2 cellular contexts compared by ENCODE assay signal in the genomic region with DNA sequence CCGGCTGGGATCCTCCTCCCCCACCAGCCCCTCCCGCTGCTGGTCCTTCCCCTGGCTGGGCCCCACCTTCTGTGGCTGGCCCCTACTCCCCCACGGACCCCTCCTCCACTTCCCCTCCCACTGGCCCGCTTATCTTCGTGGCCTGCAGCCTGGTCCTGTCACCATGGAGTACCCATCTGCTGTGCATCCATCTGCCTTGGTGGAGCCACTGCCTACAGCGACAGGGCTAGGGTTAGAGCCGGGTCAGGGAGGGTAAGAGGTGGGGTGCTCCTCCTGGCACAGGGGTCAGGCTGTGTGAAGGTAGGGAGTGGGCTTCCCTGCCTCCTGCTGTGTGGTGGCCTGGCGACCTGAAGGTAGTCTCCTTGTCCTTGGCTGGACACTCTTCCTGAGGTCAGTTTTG.
A peak's percentile ranks its signal among the peaks of the same experiment; 100 is the strongest.
TF ChIP-seq lines count a peak whose summit lies in the region.

No MANE protein-coding gene starts in this region.

TF ChIP-seq in HEK293, 187 proteins besides CTCF, POLR2A, EP300 and RAD21:
- TF ChIP-seq ZIC2 (tag by site-specific recombination; IDR thresholded peaks at IDR 0.05) = peak; percentile 16; the same call in 1 of the 2 replicates
- peak; percentile 72 for TF ChIP-seq ZFHX2 (tag by site-specific recombination; conservative IDR thresholded peaks at IDR 0.05)
- no peak for TF ChIP-seq ZNF488 (tag by site-specific recombination; IDR thresholded peaks at IDR 0.05)
- no peak for TF ChIP-seq ZBTB48 (tag by site-specific recombination; IDR thresholded peaks at IDR 0.05)
- TF ChIP-seq ZNF555 (tag by site-specific recombination; conservative IDR thresholded peaks at IDR 0.05) = no peak
- 0 out of 2 replicates have a peak, but pooled peaks have one; percentile 32 for TF ChIP-seq EGR2 (tag by site-specific recombination; IDR thresholded peaks at IDR 0.05; ENCODE audit: low read depth)
TF ChIP-seq in HEK293: peak in this region for 3.

TF ChIP-seq in H1, 55 proteins besides CTCF, POLR2A, EP300 and RAD21:
- TF ChIP-seq GTF2F1 (IDR thresholded peaks at IDR 0.05; ENCODE audit: borderline replicate concordance, low read depth, low read length) = no peak
- no peak for TF ChIP-seq CTBP2 (IDR thresholded peaks at IDR 0.05; ENCODE audit: borderline replicate concordance, insufficient read depth, insufficient read length, low read length)
- no peak for TF ChIP-seq BCL11A (IDR thresholded peaks at IDR 0.05; ENCODE audit: low read depth in 2 of 2, low read length in 2 of 2)
- TF ChIP-seq NANOG (IDR thresholded peaks at IDR 0.05; ENCODE audit: insufficient read depth, low read depth, low read length, poor library complexity, severe bottlenecking) = no peak
- TF ChIP-seq, protein P1, sequence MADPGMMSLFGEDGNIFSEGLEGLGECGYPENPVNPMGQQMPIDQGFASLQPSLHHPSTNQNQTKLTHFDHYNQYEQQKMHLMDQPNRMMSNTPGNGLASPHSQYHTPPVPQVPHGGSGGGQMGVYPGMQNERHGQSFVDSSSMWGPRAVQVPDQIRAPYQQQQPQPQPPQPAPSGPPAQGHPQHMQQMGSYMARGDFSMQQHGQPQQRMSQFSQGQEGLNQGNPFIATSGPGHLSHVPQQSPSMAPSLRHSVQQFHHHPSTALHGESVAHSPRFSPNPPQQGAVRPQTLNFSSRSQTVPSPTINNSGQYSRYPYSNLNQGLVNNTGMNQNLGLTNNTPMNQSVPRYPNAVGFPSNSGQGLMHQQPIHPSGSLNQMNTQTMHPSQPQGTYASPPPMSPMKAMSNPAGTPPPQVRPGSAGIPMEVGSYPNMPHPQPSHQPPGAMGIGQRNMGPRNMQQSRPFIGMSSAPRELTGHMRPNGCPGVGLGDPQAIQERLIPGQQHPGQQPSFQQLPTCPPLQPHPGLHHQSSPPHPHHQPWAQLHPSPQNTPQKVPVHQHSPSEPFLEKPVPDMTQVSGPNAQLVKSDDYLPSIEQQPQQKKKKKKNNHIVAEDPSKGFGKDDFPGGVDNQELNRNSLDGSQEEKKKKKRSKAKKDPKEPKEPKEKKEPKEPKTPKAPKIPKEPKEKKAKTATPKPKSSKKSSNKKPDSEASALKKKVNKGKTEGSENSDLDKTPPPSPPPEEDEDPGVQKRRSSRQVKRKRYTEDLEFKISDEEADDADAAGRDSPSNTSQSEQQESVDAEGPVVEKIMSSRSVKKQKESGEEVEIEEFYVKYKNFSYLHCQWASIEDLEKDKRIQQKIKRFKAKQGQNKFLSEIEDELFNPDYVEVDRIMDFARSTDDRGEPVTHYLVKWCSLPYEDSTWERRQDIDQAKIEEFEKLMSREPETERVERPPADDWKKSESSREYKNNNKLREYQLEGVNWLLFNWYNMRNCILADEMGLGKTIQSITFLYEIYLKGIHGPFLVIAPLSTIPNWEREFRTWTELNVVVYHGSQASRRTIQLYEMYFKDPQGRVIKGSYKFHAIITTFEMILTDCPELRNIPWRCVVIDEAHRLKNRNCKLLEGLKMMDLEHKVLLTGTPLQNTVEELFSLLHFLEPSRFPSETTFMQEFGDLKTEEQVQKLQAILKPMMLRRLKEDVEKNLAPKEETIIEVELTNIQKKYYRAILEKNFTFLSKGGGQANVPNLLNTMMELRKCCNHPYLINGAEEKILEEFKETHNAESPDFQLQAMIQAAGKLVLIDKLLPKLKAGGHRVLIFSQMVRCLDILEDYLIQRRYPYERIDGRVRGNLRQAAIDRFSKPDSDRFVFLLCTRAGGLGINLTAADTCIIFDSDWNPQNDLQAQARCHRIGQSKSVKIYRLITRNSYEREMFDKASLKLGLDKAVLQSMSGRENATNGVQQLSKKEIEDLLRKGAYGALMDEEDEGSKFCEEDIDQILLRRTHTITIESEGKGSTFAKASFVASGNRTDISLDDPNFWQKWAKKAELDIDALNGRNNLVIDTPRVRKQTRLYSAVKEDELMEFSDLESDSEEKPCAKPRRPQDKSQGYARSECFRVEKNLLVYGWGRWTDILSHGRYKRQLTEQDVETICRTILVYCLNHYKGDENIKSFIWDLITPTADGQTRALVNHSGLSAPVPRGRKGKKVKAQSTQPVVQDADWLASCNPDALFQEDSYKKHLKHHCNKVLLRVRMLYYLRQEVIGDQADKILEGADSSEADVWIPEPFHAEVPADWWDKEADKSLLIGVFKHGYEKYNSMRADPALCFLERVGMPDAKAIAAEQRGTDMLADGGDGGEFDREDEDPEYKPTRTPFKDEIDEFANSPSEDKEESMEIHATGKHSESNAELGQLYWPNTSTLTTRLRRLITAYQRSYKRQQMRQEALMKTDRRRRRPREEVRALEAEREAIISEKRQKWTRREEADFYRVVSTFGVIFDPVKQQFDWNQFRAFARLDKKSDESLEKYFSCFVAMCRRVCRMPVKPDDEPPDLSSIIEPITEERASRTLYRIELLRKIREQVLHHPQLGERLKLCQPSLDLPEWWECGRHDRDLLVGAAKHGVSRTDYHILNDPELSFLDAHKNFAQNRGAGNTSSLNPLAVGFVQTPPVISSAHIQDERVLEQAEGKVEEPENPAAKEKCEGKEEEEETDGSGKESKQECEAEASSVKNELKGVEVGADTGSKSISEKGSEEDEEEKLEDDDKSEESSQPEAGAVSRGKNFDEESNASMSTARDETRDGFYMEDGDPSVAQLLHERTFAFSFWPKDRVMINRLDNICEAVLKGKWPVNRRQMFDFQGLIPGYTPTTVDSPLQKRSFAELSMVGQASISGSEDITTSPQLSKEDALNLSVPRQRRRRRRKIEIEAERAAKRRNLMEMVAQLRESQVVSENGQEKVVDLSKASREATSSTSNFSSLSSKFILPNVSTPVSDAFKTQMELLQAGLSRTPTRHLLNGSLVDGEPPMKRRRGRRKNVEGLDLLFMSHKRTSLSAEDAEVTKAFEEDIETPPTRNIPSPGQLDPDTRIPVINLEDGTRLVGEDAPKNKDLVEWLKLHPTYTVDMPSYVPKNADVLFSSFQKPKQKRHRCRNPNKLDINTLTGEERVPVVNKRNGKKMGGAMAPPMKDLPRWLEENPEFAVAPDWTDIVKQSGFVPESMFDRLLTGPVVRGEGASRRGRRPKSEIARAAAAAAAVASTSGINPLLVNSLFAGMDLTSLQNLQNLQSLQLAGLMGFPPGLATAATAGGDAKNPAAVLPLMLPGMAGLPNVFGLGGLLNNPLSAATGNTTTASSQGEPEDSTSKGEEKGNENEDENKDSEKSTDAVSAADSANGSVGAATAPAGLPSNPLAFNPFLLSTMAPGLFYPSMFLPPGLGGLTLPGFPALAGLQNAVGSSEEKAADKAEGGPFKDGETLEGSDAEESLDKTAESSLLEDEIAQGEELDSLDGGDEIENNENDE (IDR thresholded peaks at IDR 0.05; ENCODE audit: insufficient replicate concordance, low read length) = no peak
